In the genomic region with DNA sequence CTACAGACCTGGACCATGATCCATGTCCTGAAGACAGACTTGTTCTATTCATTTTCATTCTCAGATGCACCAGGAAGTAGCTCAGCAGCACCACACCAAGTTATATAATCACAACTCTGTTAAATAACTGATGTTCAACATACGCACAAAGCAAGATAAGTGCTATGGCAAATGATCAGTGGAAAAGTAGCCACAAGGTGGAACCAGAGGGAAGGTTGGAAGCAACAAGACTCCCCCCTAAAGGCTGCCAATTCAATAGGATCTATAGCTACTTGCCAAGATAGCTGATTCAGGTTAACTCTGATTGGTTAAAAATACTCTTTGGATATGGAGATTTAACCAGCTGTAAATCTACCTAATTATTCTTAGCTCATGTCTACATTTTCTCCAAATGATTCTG, we compare ENCODE assay signal across 8 cellular contexts. TPM values are rescaled to one million over a fixed set of nuclear protein-coding genes. Genes with fewer than 3 reads are reported as not detected.
DNase-seq lines count a peak whose midpoint lies in the region; ATAC-seq lines count a peak whose summit lies in the region.
"Had no signal": no experiment of that assay in that cellular context is flagged by ENCODE, and none has a peak within 500 bp of the region (broad histone marks: within the 10 kb centered on the region; RNA-seq: fewer than 3 reads in every experiment).

No MANE protein-coding gene starts in this region.

- no peaks in the 10 kb centered on the region for H3K27me3 Mint-ChIP-seq in activated T-helper 1 cell treated with anti-CD3 and anti-CD28 coated beads, Interleukin-12 subunit alpha, Interleukin-12 subunit beta, Interleukin-2, Interleukin-4 antibody, amounts not matched to agents 30 ng/mL and 10 ng/mL and 1 ng/mL, durations not matched to agents 14 hours and 24 hours and 36 hours (ENCODE audit: insufficient read depth)
- H3K27me3 Mint-ChIP-seq in activated T-cell treated with anti-CD3 and anti-CD28 coated beads, Interleukin-2, amount 50 U/mL, for 4 hours (ENCODE audit: low read depth): no peaks in the 10 kb centered on the region

- H3K9me3 Mint-ChIP-seq in activated T-helper 1 cell treated with anti-CD3 and anti-CD28 coated beads, Interleukin-12 subunit alpha, Interleukin-12 subunit beta, Interleukin-2, Interleukin-4 antibody, amounts not matched to agents 30 ng/mL and 10 ng/mL and 1 ng/mL, durations not matched to agents 14 hours and 24 hours and 36 hours: no peaks in the 10 kb centered on the region
- no peaks in the 10 kb centered on the region for H3K9me3 Mint-ChIP-seq in activated T-cell treated with anti-CD3 and anti-CD28 coated beads, Interleukin-2, amount 50 U/mL, for 4 hours

- no peak overlapping the region for H3K27ac Mint-ChIP-seq in activated T-helper 1 cell treated with anti-CD3 and anti-CD28 coated beads, Interleukin-12 subunit alpha, Interleukin-12 subunit beta, Interleukin-2, Interleukin-4 antibody, amounts not matched to agents 30 ng/mL and 10 ng/mL and 1 ng/mL, durations not matched to agents 14 hours and 24 hours and 36 hours

- DNase-seq in H4 (ENCODE audit: low spot score): peak; percentile 49
- peak; percentile 3 for DNase-seq in NCI-H82 treated with DMSO at 0.1 percent for 48 hours (lab: John Stamatoyannopoulos, UW; ENCODE audit: unreplicated experiment)
- peak; percentile 17 for DNase-seq in epidermal melanocyte (ENCODE audit: insufficient read length, low spot score)
- peak; percentile 57 for DNase-seq in renal cortical epithelial cell (ENCODE audit: low read depth)
- no peak for DNase-seq in activated T-helper 1 cell treated with anti-CD3 and anti-CD28 coated beads, Interleukin-12 subunit alpha, Interleukin-12 subunit beta, Interleukin-2, Interleukin-4 antibody, amounts not matched to agents 30 ng/mL and 10 ng/mL and 1 ng/mL, durations not matched to agents 14 hours and 24 hours and 36 hours (ENCODE audit: low spot score)
- no peak for DNase-seq in head of caudate nucleus
- no peak for DNase-seq in activated T-cell treated with anti-CD3 and anti-CD28 coated beads, Interleukin-2, amount 50 U/mL, for 4 hours

- no peaks in the 10 kb centered on the region for H3K4me1 Mint-ChIP-seq in activated T-helper 1 cell treated with anti-CD3 and anti-CD28 coated beads, Interleukin-12 subunit alpha, Interleukin-12 subunit beta, Interleukin-2, Interleukin-4 antibody, amounts not matched to agents 30 ng/mL and 10 ng/mL and 1 ng/mL, durations not matched to agents 14 hours and 24 hours and 36 hours (ENCODE audit: low read depth)
- H3K4me1 Mint-ChIP-seq in activated T-cell treated with anti-CD3 and anti-CD28 coated beads, Interleukin-2, amount 50 U/mL, for 4 hours (ENCODE audit: low read depth): no peaks in the 10 kb centered on the region

- no peaks in the 10 kb centered on the region for H3K36me3 Mint-ChIP-seq in activated T-helper 1 cell treated with anti-CD3 and anti-CD28 coated beads, Interleukin-12 subunit alpha, Interleukin-12 subunit beta, Interleukin-2, Interleukin-4 antibody, amounts not matched to agents 30 ng/mL and 10 ng/mL and 1 ng/mL, durations not matched to agents 14 hours and 24 hours and 36 hours (ENCODE audit: low read depth)
- H3K36me3 Mint-ChIP-seq in activated T-cell treated with anti-CD3 and anti-CD28 coated beads, Interleukin-2, amount 50 U/mL, for 4 hours (ENCODE audit: insufficient read depth): no peaks in the 10 kb centered on the region

- intact Hi-C loops in activated T-helper 1 cell treated with anti-CD3 and anti-CD28 coated beads, Interleukin-12 subunit alpha, Interleukin-12 subunit beta, Interleukin-2, Interleukin-4 antibody, amounts not matched to agents 30 ng/mL and 10 ng/mL and 1 ng/mL, durations not matched to agents 14 hours and 24 hours and 36 hours (cut with micrococcal nuclease): no loop called here
- intact Hi-C loops in head of caudate nucleus (cut with DNase I): no loop called here

- H3K4me3 Mint-ChIP-seq in activated T-helper 1 cell treated with anti-CD3 and anti-CD28 coated beads, Interleukin-12 subunit alpha, Interleukin-12 subunit beta, Interleukin-2, Interleukin-4 antibody, amounts not matched to agents 30 ng/mL and 10 ng/mL and 1 ng/mL, durations not matched to agents 14 hours and 24 hours and 36 hours: no peak overlapping the region
- no peak overlapping the region for H3K4me3 Mint-ChIP-seq in activated T-cell treated with anti-CD3 and anti-CD28 coated beads, Interleukin-2, amount 50 U/mL, for 4 hours

- no peak for ATAC-seq in activated T-cell treated with anti-CD3 and anti-CD28 coated beads, Interleukin-2, amount 50 U/mL, for 4 hours

RNA-seq across cellular contexts. Expression of a gene that starts 23.7 kb away (rescaled TPM):
- total RNA-seq in H4 (2014; rRNA removed; shearing (Covaris generic)): not detected in 2 replicates
- not detected in 2 replicates for total RNA-seq in renal cortical epithelial cell
- total RNA-seq in activated T-helper 1 cell treated with anti-CD3 and anti-CD28 coated beads, Interleukin-12 subunit alpha, Interleukin-12 subunit beta, Interleukin-2, Interleukin-4 antibody, amounts not matched to agents 30 ng/mL and 10 ng/mL and 1 ng/mL, durations not matched to agents 14 hours and 24 hours and 36 hours: not detected in 2 replicates
- not detected for total RNA-seq in activated T-cell treated with anti-CD3 and anti-CD28 coated beads, Interleukin-2, amount 50 U/mL, for 4 hours
- total RNA-seq: activated CD8-positive, alpha-beta memory T cell treated with anti-CD3 and anti-CD28 coated beads for 36 hours had no signal

Comparison
In these comparisons a context has a peak if more than half of its experiments do, and no peak if none do; other contexts are left out.
1. DNase-seq: peak in H4 (single experiment), NCI-H82 treated with DMSO at 0.1 percent for 48 hours (single experiment), epidermal melanocyte (single experiment) and renal cortical epithelial cell (single experiment); none in activated T-helper 1 cell treated with anti-CD3 and anti-CD28 coated beads, Interleukin-12 subunit alpha, Interleukin-12 subunit beta, Interleukin-2, Interleukin-4 antibody, amounts not matched to agents 30 ng/mL and 10 ng/mL and 1 ng/mL, durations not matched to agents 14 hours and 24 hours and 36 hours (single experiment), head of caudate nucleus (0 of 42) and activated T-cell treated with anti-CD3 and anti-CD28 coated beads, Interleukin-2, amount 50 U/mL, for 4 hours (single experiment).